Comparison of ENCODE assay signal across 24 cellular contexts in the genomic region with DNA sequence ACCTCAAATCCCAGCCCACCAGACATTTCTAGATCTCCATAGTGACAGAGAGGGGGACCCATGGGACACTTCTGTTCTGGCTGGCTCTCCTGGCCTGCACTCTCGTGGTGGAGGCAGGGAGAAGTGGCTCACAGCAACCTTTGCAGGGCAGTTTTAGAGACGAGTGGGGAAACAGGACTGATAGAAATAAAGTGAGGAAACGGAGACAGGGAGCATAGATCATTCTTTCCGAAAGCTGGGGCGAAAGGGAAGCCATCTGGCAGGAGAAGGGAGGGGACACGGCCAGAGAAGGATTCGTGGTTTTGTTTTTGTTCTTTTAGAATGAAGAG. TPM values are rescaled to one million over a fixed set of nuclear protein-coding genes. Genes with fewer than 3 reads are reported as not detected.
DNase-seq lines count a peak whose midpoint lies in the region; ATAC-seq, FAIRE-seq and TF ChIP-seq lines count a peak whose summit lies in the region.
"Had no signal": no experiment of that assay in that cellular context is flagged by ENCODE, and none has a peak within 500 bp of the region (broad histone marks: within the 10 kb centered on the region; RNA-seq: fewer than 3 reads in every experiment).

No MANE protein-coding gene starts in this region.

- TF ChIP-seq CTCF in glutamatergic neuron (IDR thresholded peaks at IDR 0.05; ENCODE audit: partially characterized antibody, unreplicated experiment) (no peak), type B pancreatic cell (conservative IDR thresholded peaks at IDR 0.05) (no peak)

- peaks cover 9% of the 10 kb centered on the region for H3K9me3 Mint-ChIP-seq in glutamatergic neuron (ENCODE audit: unreplicated experiment)
- no peaks in the 10 kb centered on the region for H3K9me3 Mint-ChIP-seq in type B pancreatic cell
- H3K9me3 Mint-ChIP-seq: activated naive CD8-positive, alpha-beta T cell treated with anti-CD3 and anti-CD28 coated beads, Interleukin-2, amount 50 U/mL, for 24 hours; activated T-helper 2 cell treated with anti-CD3 and anti-CD28 coated beads, Interferon-gamma antibody, Interleukin-2, Interleukin-4, amounts not matched to agents 10 μg/mL and 5 μg/mL and 100 μg/mL, durations not matched to agents 14 hours and 24 hours and 36 hours had no signal

- H3K27ac Mint-ChIP-seq in glutamatergic neuron (ENCODE audit: unreplicated experiment): peak overlapping the region; percentile 45
- peak overlapping the region; percentile 71 for H3K27ac Mint-ChIP-seq in type B pancreatic cell
- H3K27ac Mint-ChIP-seq: activated naive CD8-positive, alpha-beta T cell treated with anti-CD3 and anti-CD28 coated beads, Interleukin-2, amount 50 U/mL, for 24 hours; activated T-helper 2 cell treated with anti-CD3 and anti-CD28 coated beads, Interferon-gamma antibody, Interleukin-2, Interleukin-4, amounts not matched to agents 10 μg/mL and 5 μg/mL and 100 μg/mL, durations not matched to agents 14 hours and 24 hours and 36 hours had no signal

- DNase-seq in left cardiac atrium: peak; percentile 20
- no peak for DNase-seq in Right ventricle myocardium inferior (ENCODE audit: missing footprints)
- DNase-seq in glutamatergic neuron: no peak
- peak; percentile 54 for DNase-seq in posterior vena cava (ENCODE audit: low spot score)
- no peak for DNase-seq in type B pancreatic cell (ENCODE audit: extremely low spot score, unreplicated experiment)
- no peak for DNase-seq in NCI-H82 (lab: John Stamatoyannopoulos, UW)
- DNase-seq in urothelium cell line (ENCODE audit: low spot score): no peak
- no peak for DNase-seq in NCI-H1694 treated with DMSO at 0.1 percent for 48 hours (lab: John Stamatoyannopoulos, UW)
- DNase-seq: activated CD4-positive, alpha-beta T cell treated with anti-CD3 and anti-CD28 coated beads for 4 hours; activated naive CD8-positive, alpha-beta T cell treated with anti-CD3 and anti-CD28 coated beads, Interleukin-2, amount 50 U/mL, for 24 hours; NCI-H1417 treated with DMSO at 0.1 percent for 48 hours; NCI-H345; NK-92 treated with Interleukin-12 subunit alpha and Interleukin-12 subunit beta, amount 100 ng/mL, for 24 hours; small intestine; stimulated activated CD4-positive, alpha-beta T cell treated with anti-CD3 and anti-CD28 coated beads, Interleukin-4, amount 100 ng/mL, for 1 hour had no signal

- intact Hi-C loops in left cardiac atrium (cut with DNase I) (loop anchor here in 1 of 2 donors (5.0 kb wide), 1 partner anchor 67 kb away; no protein-coding TSS in a partner anchor), Right ventricle myocardium inferior (cut with DNase I) (loop anchor here (5.0 kb wide), 1 partner anchor 63 kb away; a partner anchor contains a TSS), posterior vena cava (cut with DNase I) (loop anchor here in 1 of 2 donors (10.0 kb wide), 1 partner anchor 1231 kb away; no protein-coding TSS in a partner anchor)

- H3K4me1 Mint-ChIP-seq in glutamatergic neuron (ENCODE audit: low read depth, unreplicated experiment) (peaks cover 11% of the 10 kb centered on the region), type B pancreatic cell (ENCODE audit: unreplicated experiment) (peaks cover 17% of the 10 kb centered on the region)
- H3K4me1 Mint-ChIP-seq: activated naive CD8-positive, alpha-beta T cell treated with anti-CD3 and anti-CD28 coated beads, Interleukin-2, amount 50 U/mL, for 24 hours had no signal

- H3K36me3 Mint-ChIP-seq in glutamatergic neuron (ENCODE audit: unreplicated experiment): peaks cover 10% of the 10 kb centered on the region
- no peaks in the 10 kb centered on the region for H3K36me3 Mint-ChIP-seq in type B pancreatic cell

- ATAC-seq in left cardiac atrium (peak in 1 of 2 donors; percentile 24), Right ventricle myocardium inferior (no peak)
- ATAC-seq: activated naive CD8-positive, alpha-beta T cell treated with anti-CD3 and anti-CD28 coated beads, Interleukin-2, amount 50 U/mL, for 24 hours; gastroesophageal sphincter had no signal

- H3K27me3 Mint-ChIP-seq in glutamatergic neuron (ENCODE audit: unreplicated experiment) (peaks cover 9% of the 10 kb centered on the region), type B pancreatic cell (peaks cover 4% of the 10 kb centered on the region)

- FAIRE-seq in urothelium cell line (lab: Jason Lieb, UNC): no peak
- FAIRE-seq: D721Med, H54, RCC 7860, small intestine had no signal

- H3K4me3 Mint-ChIP-seq in glutamatergic neuron (ENCODE audit: unreplicated experiment): peak overlapping the region; percentile 44
- H3K4me3 Mint-ChIP-seq in type B pancreatic cell: no peak overlapping the region
- H3K4me3 Mint-ChIP-seq: activated naive CD8-positive, alpha-beta T cell treated with anti-CD3 and anti-CD28 coated beads, Interleukin-2, amount 50 U/mL, for 24 hours had no signal

RNA-seq across cellular contexts. Expression of a gene that starts 3.5 kb away (rescaled TPM):
- total RNA-seq in left cardiac atrium: 10 to 100 TPM; 23.1 to 38.9 TPM
- 22.2 TPM for total RNA-seq in Right ventricle myocardium inferior
- 11.3 TPM for total RNA-seq in glutamatergic neuron (ENCODE audit: unreplicated experiment)
- total RNA-seq in posterior vena cava: 10 to 100 TPM; 32.5 to 46.6 TPM
- 1.3 TPM in 1 of 2 replicates, not detected in the other for total RNA-seq in type B pancreatic cell (ENCODE audit: low replicate concordance)
- total RNA-seq: G401, osteoblast had no signal

RNA-seq across cellular contexts. Expression of a gene that starts 18.9 kb away (rescaled TPM):
- total RNA-seq in left cardiac atrium (not detected), Right ventricle myocardium inferior (not detected), glutamatergic neuron (ENCODE audit: unreplicated experiment) (not detected), posterior vena cava (not detected), type B pancreatic cell (ENCODE audit: low replicate concordance) (9.9 and 17.2 TPM in 2 replicates)
- total RNA-seq: activated T-helper 2 cell treated with anti-CD3 and anti-CD28 coated beads, Interferon-gamma antibody, Interleukin-2, Interleukin-4, amounts not matched to agents 10 μg/mL and 5 μg/mL and 100 μg/mL, durations not matched to agents 14 hours and 24 hours and 36 hours; G401; HT1080; osteoblast had no signal

RNA-seq across cellular contexts. Expression of a gene that starts 33.4 kb away (rescaled TPM):
- total RNA-seq in left cardiac atrium (under 1 TPM; 0.44 to 0.65 TPM), Right ventricle myocardium inferior (0.73 TPM), glutamatergic neuron (ENCODE audit: unreplicated experiment) (not detected), posterior vena cava (under 1 TPM in 1 of 2 donors, not detected in 1; 0.90 TPM), type B pancreatic cell (ENCODE audit: low replicate concordance) (not detected in 2 replicates)
- total RNA-seq: activated T-helper 2 cell treated with anti-CD3 and anti-CD28 coated beads, Interferon-gamma antibody, Interleukin-2, Interleukin-4, amounts not matched to agents 10 μg/mL and 5 μg/mL and 100 μg/mL, durations not matched to agents 14 hours and 24 hours and 36 hours; breast epithelium; G401; HT1080; osteoblast had no signal

RNA-seq across cellular contexts. Expression of a gene that starts 34.5 kb away (rescaled TPM):
- total RNA-seq in left cardiac atrium: under 1 TPM; 0.41 to 0.65 TPM
- total RNA-seq in Right ventricle myocardium inferior: not detected
- total RNA-seq in glutamatergic neuron (ENCODE audit: unreplicated experiment): not detected
- under 1 TPM in 1 of 2 donors, not detected in 1; 0.29 TPM for total RNA-seq in posterior vena cava
- 19.8 and 51.7 TPM in 2 replicates for total RNA-seq in type B pancreatic cell (ENCODE audit: low replicate concordance)
- total RNA-seq: activated T-helper 2 cell treated with anti-CD3 and anti-CD28 coated beads, Interferon-gamma antibody, Interleukin-2, Interleukin-4, amounts not matched to agents 10 μg/mL and 5 μg/mL and 100 μg/mL, durations not matched to agents 14 hours and 24 hours and 36 hours; G401; HT1080; osteoblast had no signal

RNA-seq across cellular contexts. Expression of a gene that starts 54.5 kb away (rescaled TPM):
- total RNA-seq in left cardiac atrium: 1 to 10 TPM in 1 of 2 donors, under 1 TPM in 1; 0.34 to 1.4 TPM
- total RNA-seq in Right ventricle myocardium inferior: 1.6 TPM
- total RNA-seq in glutamatergic neuron (ENCODE audit: unreplicated experiment): 22.5 TPM
- 1 to 10 TPM in 1 of 2 donors, under 1 TPM in 1; 0.95 to 1.0 TPM for total RNA-seq in posterior vena cava
- total RNA-seq in type B pancreatic cell (ENCODE audit: low replicate concordance): 33.9 and 114 TPM in 2 replicates

Comparison
In these comparisons a context has a peak if more than half of its experiments do, and no peak if none do; other contexts are left out.
1. DNase-seq: peak in left cardiac atrium (single experiment) and posterior vena cava (single experiment); none in Right ventricle myocardium inferior (single experiment), glutamatergic neuron (single experiment), type B pancreatic cell (single experiment), NCI-H82 (single experiment), urothelium cell line (single experiment) and NCI-H1694 treated with DMSO at 0.1 percent for 48 hours (single experiment).
2. RNA of a gene that starts 18.9 kb away (total RNA-seq): 9.9 to 17.2 TPM in type B pancreatic cell; not detected in left cardiac atrium, not detected in Right ventricle myocardium inferior (single experiment), not detected in glutamatergic neuron (single experiment) and not detected in posterior vena cava; every median in the first group is over 10 times any median in the second.